Comparison of ENCODE assay signal across 1 cellular context in genomic region chr13:64314286-64314685, GRCh38.
TF ChIP-seq lines count a peak whose summit lies in the region.

No MANE protein-coding gene starts in this region.

TF ChIP-seq in IMR-90, 13 proteins besides CTCF, POLR2A, EP300 and RAD21:
- TF ChIP-seq MAFK (IDR thresholded peaks at IDR 0.05; ENCODE audit: low read depth, low read length) (no peak), BHLHE40 (IDR thresholded peaks at IDR 0.05; ENCODE audit: low read depth, low read length) (no peak), MAZ (IDR thresholded peaks at IDR 0.05; ENCODE audit: borderline replicate concordance, low read depth, low read length) (no peak), CHD1 (IDR thresholded peaks at IDR 0.05; ENCODE audit: low read depth, low read length) (no peak), RFX5 (IDR thresholded peaks at IDR 0.05; ENCODE audit: low read depth, low read length) (no peak), MXI1 (IDR thresholded peaks at IDR 0.05; ENCODE audit: borderline replicate concordance, low read depth, low read length) (no peak), ELK1 (IDR thresholded peaks at IDR 0.05; ENCODE audit: borderline replicate concordance, low read depth, low read length) (no peak), RCOR1 (IDR thresholded peaks at IDR 0.05; ENCODE audit: insufficient replicate concordance, low read length) (no peak)
